ENCODE assay signal across 8 cellular contexts in the genomic region with DNA sequence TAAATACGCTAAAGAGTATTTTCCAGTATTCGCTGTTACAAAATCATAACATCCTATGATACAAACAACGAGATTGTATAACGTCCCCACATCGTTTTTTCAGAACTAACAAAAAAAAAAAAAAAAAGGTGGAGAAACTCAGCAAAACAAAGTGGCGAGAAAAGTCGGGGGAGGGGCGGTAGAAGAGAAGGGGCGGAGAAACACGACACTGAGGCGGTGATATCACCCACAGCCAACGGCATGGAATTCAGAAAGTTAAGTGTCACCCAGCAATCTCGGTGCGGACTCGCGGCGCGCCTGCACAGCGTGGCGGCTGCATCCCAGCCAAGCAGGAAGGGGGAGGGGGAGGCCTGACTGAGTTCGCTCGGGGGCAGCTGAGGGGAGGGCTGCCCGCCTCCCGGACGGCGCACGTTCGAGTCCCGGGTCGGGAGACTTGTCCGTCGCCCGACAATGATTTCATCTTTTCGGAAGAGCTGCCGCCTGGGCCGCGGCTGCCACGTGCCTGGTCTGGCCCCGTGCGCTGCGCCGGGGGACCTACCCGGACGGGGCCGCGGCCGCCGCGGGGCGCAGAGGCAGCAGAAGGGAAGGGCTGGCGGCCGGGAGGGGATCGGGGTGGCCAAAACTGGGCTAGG. TPM values are rescaled to one million over a fixed set of nuclear protein-coding genes. Genes with fewer than 3 reads are reported as not detected.
DNase-seq lines count a peak whose midpoint lies in the region; ATAC-seq and TF ChIP-seq lines count a peak whose summit lies in the region.

No MANE protein-coding gene starts in this region.

- H3K4me3 ChIP-seq in NB4 (ENCODE audit: low read depth, low read length) (peak overlapping the region; percentile 68), SU-DHL-6 (ENCODE audit: insufficient read depth, low read length, poor library complexity, severe bottlenecking) (peak overlapping the region; percentile 68), suprapubic skin (peak overlapping the region; percentile 91)

- WGBS in suprapubic skin, result under 1% methylated on average over 33 of the region's 53 CpGs

- H3K4me1 ChIP-seq in suprapubic skin, result peaks cover 61% of the 10 kb centered on the region

- no peak for TF ChIP-seq CTCF in NB4 (IDR thresholded peaks at IDR 0.05; ENCODE audit: low read depth, low read length)
- no peak for TF ChIP-seq CTCF in SU-DHL-6 (IDR thresholded peaks at IDR 0.05; ENCODE audit: insufficient read depth, low read length, poor library complexity, severe bottlenecking)
- TF ChIP-seq CTCF in suprapubic skin (IDR thresholded peaks at IDR 0.05), result no peak

- H3K27me3 Mint-ChIP-seq in activated naive CD8-positive, alpha-beta T cell treated with anti-CD3 and anti-CD28 coated beads, Interleukin-2, amount 10 ng/mL, durations not matched to agents 7 days and 5 days, result peaks cover 4% of the 10 kb centered on the region

- peak overlapping the region; percentile 82 for H3K9ac ChIP-seq in SU-DHL-6 (ENCODE audit: low read length)

- H3K36me3 ChIP-seq in SU-DHL-6 (ENCODE audit: low read length) (no peaks in the 10 kb centered on the region), suprapubic skin (no peaks in the 10 kb centered on the region)

- no peaks in the 10 kb centered on the region for H3K9me2 ChIP-seq in SU-DHL-6 (replicated peaks; ENCODE audit: insufficient read depth, low read length)

- H4K20me1 ChIP-seq in SU-DHL-6 (ENCODE audit: low read depth, low read length), result peaks cover 2% of the 10 kb centered on the region; the same call in 1 of the 2 replicates

- H3K4me3 Mint-ChIP-seq in activated naive CD8-positive, alpha-beta T cell treated with anti-CD3 and anti-CD28 coated beads, Interleukin-2, amount 10 ng/mL, durations not matched to agents 7 days and 5 days, result peak overlapping the region; percentile 94

- H2AFZ ChIP-seq in SU-DHL-6 (ENCODE audit: low read depth, low read length, severe bottlenecking), result peak overlapping the region; percentile 67

- peak overlapping the region; percentile 70 for H3K27ac ChIP-seq in SU-DHL-6 (ENCODE audit: low read depth, low read length)
- H3K27ac ChIP-seq in suprapubic skin, result peak overlapping the region; percentile 99

- no peaks in the 10 kb centered on the region for H3K36me3 Mint-ChIP-seq in activated naive CD8-positive, alpha-beta T cell treated with anti-CD3 and anti-CD28 coated beads, Interleukin-2, amount 10 ng/mL, durations not matched to agents 7 days and 5 days

- POLR2A ChIA-PET in activated naive CD8-positive, alpha-beta T cell treated with anti-CD3 and anti-CD28 coated beads, Interleukin-2, amount 10 ng/mL, durations not matched to agents 7 days and 5 days (lab: Charles Lee), result interaction anchor here (0.7 to 1.8 kb wide), 7 partner anchors 11 to 818 kb away, joined by 3 to 6 read pairs (median 4); a partner anchor contains a TSS

- H3K79me2 ChIP-seq in SU-DHL-6 (ENCODE audit: insufficient read depth, low read length), result peaks cover 48% of the 10 kb centered on the region

- H3K9me3 Mint-ChIP-seq in activated naive CD8-positive, alpha-beta T cell treated with anti-CD3 and anti-CD28 coated beads, Interleukin-2, amount 10 ng/mL, durations not matched to agents 7 days and 5 days, result no peaks in the 10 kb centered on the region

- peaks cover 41% of the 10 kb centered on the region for H3K4me1 Mint-ChIP-seq in activated naive CD8-positive, alpha-beta T cell treated with anti-CD3 and anti-CD28 coated beads, Interleukin-2, amount 10 ng/mL, durations not matched to agents 7 days and 5 days

- H3K9me3 ChIP-seq in SU-DHL-6 (ENCODE audit: insufficient read depth, low read length) (no peaks in the 10 kb centered on the region), suprapubic skin (no peaks in the 10 kb centered on the region)

- peak overlapping the region; percentile 95 for H3K27ac Mint-ChIP-seq in activated naive CD8-positive, alpha-beta T cell treated with anti-CD3 and anti-CD28 coated beads, Interleukin-2, amount 10 ng/mL, durations not matched to agents 7 days and 5 days

- peak overlapping the region; percentile 89 for H3K4me2 ChIP-seq in SU-DHL-6 (ENCODE audit: low read depth, low read length, poor library complexity, severe bottlenecking)

- DNase-seq in DMS 273 treated with DMSO at 0.1 percent for 48 hours (lab: John Stamatoyannopoulos, UW) (peak; percentile 49), H4 (ENCODE audit: low spot score) (peak; percentile 93), NB4 (ENCODE audit: low read depth) (peak; percentile 84), glomerular visceral epithelial cell (ENCODE audit: extremely low spot score) (peak; percentile 88), nucleus accumbens (lab: John Stamatoyannopoulos, UW) (peak in 55 of 56 donors; percentile 12 to 88 (median 73)), suprapubic skin (ENCODE audit: low spot score in 2 of 2) (peak; percentile 94 to 95)
- no peak for DNase-seq in activated naive CD8-positive, alpha-beta T cell treated with anti-CD3 and anti-CD28 coated beads, Interleukin-2, amount 10 ng/mL, durations not matched to agents 7 days and 5 days

- TF ChIP-seq EP300 in suprapubic skin (IDR thresholded peaks at IDR 0.05), result no peak

- H3K27me3 ChIP-seq in SU-DHL-6 (ENCODE audit: low read length) (no peaks in the 10 kb centered on the region), suprapubic skin (no peaks in the 10 kb centered on the region)

- TF ChIP-seq POLR2A in NB4 (IDR thresholded peaks at IDR 0.05; ENCODE audit: extremely low read depth, insufficient read length) (peak; percentile 52), suprapubic skin (IDR thresholded peaks at IDR 0.05) (peak; percentile 64 to 76)

- peak; percentile 58 for ATAC-seq in activated naive CD8-positive, alpha-beta T cell treated with anti-CD3 and anti-CD28 coated beads, Interleukin-2, amount 10 ng/mL, durations not matched to agents 7 days and 5 days (ENCODE audit: low read depth)

- H3F3A ChIP-seq in SU-DHL-6 (ENCODE audit: insufficient read depth), result peaks cover 12% of the 10 kb centered on the region

RNA-seq across cellular contexts. Expression of a gene that starts 0.8 kb away (rescaled TPM):
- total RNA-seq in H4 (2014; rRNA removed; shearing (Covaris generic)), result 28.6 and 40.0 TPM in 2 replicates
- total RNA-seq in activated naive CD8-positive, alpha-beta T cell treated with anti-CD3 and anti-CD28 coated beads, Interleukin-2, amount 10 ng/mL, durations not matched to agents 7 days and 5 days, result 10 to 100 TPM in 1 of 2 experiments, 1 to 10 TPM in 1; 9.4 to 10.1 TPM
- total RNA-seq in suprapubic skin, result 10 to 100 TPM; 41.8 to 46.6 (median 43.9) TPM
